Comparison of ENCODE assay signal across 8 cellular contexts in genomic region chr9:129802833-129803678, GRCh38. TPM values are rescaled to one million over a fixed set of nuclear protein-coding genes. Genes with fewer than 3 reads are reported as not detected.
A peak's percentile ranks its signal among the peaks of the same experiment; 100 is the strongest.
DNase-seq lines count a peak whose midpoint lies in the region; ATAC-seq and TF ChIP-seq lines count a peak whose summit lies in the region.

Gene TOR1B (plus strand): TSS chr9:129803184. CDS start chr9:129803213, 29 bp downstream.

- H3K9ac ChIP-seq in adipocyte (ENCODE audit: low read length): peak within 1 kb of the TSS; percentile 83
- peak within 1 kb of the TSS; percentile 31 for H3K9ac ChIP-seq in trophoblast cell (ENCODE audit: low read length)

- TF ChIP-seq CTCF in GM12875 (IDR thresholded peaks at IDR 0.05; ENCODE audit: borderline replicate concordance, insufficient read depth, low read depth, low read length) (no peak), tibial nerve (IDR thresholded peaks at IDR 0.05) (peak in 2 of 5 experiments; percentile 4 to 37)

- H2BK5ac ChIP-seq in trophoblast cell (ENCODE audit: low read depth, low read length, poor library complexity): no peak within 1 kb of the TSS

- no peak within 1 kb of the TSS for H3K23ac ChIP-seq in trophoblast cell (ENCODE audit: low read length)

- peak within 1 kb of the TSS; percentile 15 for H2BK12ac ChIP-seq in trophoblast cell (ENCODE audit: low read length)

- H3K9me3 ChIP-seq in adipocyte (ENCODE audit: control insufficient read depth, low read length) (no peaks in the 10 kb centered on the region), trophoblast cell (ENCODE audit: insufficient read depth, low read depth, low read length) (no peaks in the 10 kb centered on the region), tibial nerve (no peaks in the 10 kb centered on the region)

- peak within 1 kb of the TSS; percentile 3 for H4K91ac ChIP-seq in trophoblast cell (ENCODE audit: low read depth, low read length)

- intact Hi-C loops in cardiac septum (cut with DNase I): no loop called here

- peak within 1 kb of the TSS; percentile 50 for H3K14ac ChIP-seq in trophoblast cell (ENCODE audit: low read length)

- H2AFZ ChIP-seq in trophoblast cell (ENCODE audit: insufficient read depth, low read length, poor library complexity): peak within 1 kb of the TSS; percentile 55

- TF ChIP-seq POLR2A in tibial nerve (IDR thresholded peaks at IDR 0.05): peak in 1 of 2 donors; percentile 78

- no peak within 1 kb of the TSS for H2AK5ac ChIP-seq in trophoblast cell (ENCODE audit: low read length)

- H3K79me2 ChIP-seq in trophoblast cell (ENCODE audit: control insufficient read depth, insufficient read depth, low read length, poor library complexity): peaks cover 3% of the 10 kb centered on the region

- peak within 1 kb of the TSS; percentile 67 for H4K8ac ChIP-seq in trophoblast cell (ENCODE audit: low read depth, low read length)

- peak within 1 kb of the TSS; percentile 85 for H3K4me2 ChIP-seq in trophoblast cell (ENCODE audit: low read length)

- peaks cover 5% of the 10 kb centered on the region for H3K4me1 ChIP-seq in adipocyte (ENCODE audit: control insufficient read depth, insufficient read depth, low read length)
- H3K4me1 ChIP-seq in trophoblast cell (ENCODE audit: control insufficient read depth in 1 of 2, insufficient read depth in 2 of 2, low read length in 2 of 2): peaks cover 5% of the 10 kb centered on the region in 2 experiments
- H3K4me1 ChIP-seq in tibial nerve: peaks cover 0 to 11% (median 8%) of the 10 kb centered on the region in 4 donors

- peak within 1 kb of the TSS; percentile 36 for H4K12ac ChIP-seq in trophoblast cell (ENCODE audit: low read depth, low read length)

- H3K18ac ChIP-seq in trophoblast cell (ENCODE audit: low read length): peak within 1 kb of the TSS; percentile 48

- peak within 1 kb of the TSS; percentile 99 for H3K4me3 ChIP-seq in GM12875 (ENCODE audit: low read depth, low read length)
- H3K4me3 ChIP-seq in adipocyte (ENCODE audit: low read length): peak within 1 kb of the TSS; percentile 88
- peak within 1 kb of the TSS; percentile 99 for H3K4me3 ChIP-seq in trophoblast cell (ENCODE audit: low read depth, low read length)
- peak within 1 kb of the TSS; percentile 88 to 98 (median 90) for H3K4me3 ChIP-seq in tibial nerve

- TF ChIP-seq EP300 in tibial nerve (IDR thresholded peaks at IDR 0.05): peak; percentile 52 to 92

- DNase-seq in NCI-H1436 (lab: John Stamatoyannopoulos, UW) (peak; percentile 93), T follicular helper cell (ENCODE audit: low read depth) (peak; percentile 90), adipocyte (ENCODE audit: low read depth) (peak; percentile 98), cardiac septum (ENCODE audit: low spot score) (peak; percentile 98), trophoblast cell (peak; percentile 96 to 98), tibial nerve (ENCODE audit: low spot score in 2 of 2) (peak; percentile 93 to 95)

- WGBS in trophoblast cell (ENCODE audit: extremely low coverage, insufficient coverage, insufficient read length): no CpG with 5 or more reads among the region's 93 CpGs
- WGBS in tibial nerve, 2 donors: 1% methylated on average over 34 to 67 of the region's 93 CpGs

- H3K36me3 ChIP-seq in adipocyte (ENCODE audit: control insufficient read depth, insufficient read depth, low read length, severe bottlenecking) (peaks cover 8% of the 10 kb centered on the region), trophoblast cell (ENCODE audit: control insufficient read depth in 1 of 2, insufficient read depth in 2 of 2, low read length in 2 of 2) (peaks cover 9 to 14% of the 10 kb centered on the region in 2 experiments), tibial nerve (peaks cover 0 to 32% (median 0%) of the 10 kb centered on the region in 3 donors)

- H3K4ac ChIP-seq in trophoblast cell (ENCODE audit: low read depth, low read length): peak within 1 kb of the TSS; percentile 39

- H3K27me3 ChIP-seq in adipocyte (replicated peaks; ENCODE audit: control insufficient read depth, insufficient read depth, low read length) (no peaks in the 10 kb centered on the region), trophoblast cell (ENCODE audit: insufficient read depth, low read length) (no peaks in the 10 kb centered on the region), tibial nerve (no peaks in the 10 kb centered on the region)

- peak within 1 kb of the TSS; percentile 23 for H2BK120ac ChIP-seq in trophoblast cell (ENCODE audit: insufficient read depth, low read length, poor library complexity)

- no peak within 1 kb of the TSS for H3K27ac ChIP-seq in trophoblast cell (ENCODE audit: low read depth, low read length)
- peak within 1 kb of the TSS; percentile 73 to 95 (median 91) for H3K27ac ChIP-seq in tibial nerve

- peak; percentile 94 for ATAC-seq in HG02798 (IDR thresholded peaks at IDR 0.05; ENCODE audit: poor library complexity, unreplicated experiment)

- H3K79me1 ChIP-seq in trophoblast cell (ENCODE audit: low read length): peaks cover 2% of the 10 kb centered on the region

RNA-seq across cellular contexts. Expression of gene TOR1B, which starts in this region (rescaled TPM):
- 10.1 TPM for total RNA-seq in cardiac septum
- polyA plus RNA-seq in trophoblast cell (2013): 22.8 and 25.4 TPM in 2 replicates
- total RNA-seq in tibial nerve: 10 to 100 TPM; 19.2 to 41.2 (median 23.0) TPM
